In genomic region chr6:137261393-137262154, GRCh38 we compare ENCODE assay signal across 9 cellular contexts. TPM values are rescaled to one million over a fixed set of nuclear protein-coding genes. Genes with fewer than 3 reads are reported as not detected.
DNase-seq lines count a peak whose midpoint lies in the region; ATAC-seq and TF ChIP-seq lines count a peak whose summit lies in the region.
"Had no signal": no experiment of that assay in that cellular context is flagged by ENCODE, and none has a peak within 500 bp of the region (broad histone marks: within the 10 kb centered on the region; RNA-seq: fewer than 3 reads in every experiment).

No MANE protein-coding gene starts in this region.

- no peak for DNase-seq in stimulated activated naive CD8-positive, alpha-beta T cell treated with anti-CD3 and anti-CD28 coated beads, Interleukin-15, amount 100 ng/mL, for 72 hours
- DNase-seq in stimulated activated naive CD8-positive, alpha-beta T cell treated with anti-CD3 and anti-CD28 coated beads, Interleukin-15, Interleukin-2, amounts not matched to agents 100 U/mL and 50 U/mL, for 24 hours, result no peak
- DNase-seq in OCI-M1 (lab: John Stamatoyannopoulos, UW) (peak; percentile 47), heart left ventricle (no peak), NCI-H1436 treated with DMSO at 0.1 percent for 48 hours (lab: John Stamatoyannopoulos, UW) (no peak), NCI-H748 (lab: John Stamatoyannopoulos, UW; ENCODE audit: unreplicated experiment) (no peak), foreskin melanocyte (no peak), NCI-H345 treated with DMSO at 0.1 percent for 48 hours (lab: John Stamatoyannopoulos, UW; ENCODE audit: unreplicated experiment) (no peak)
- DNase-seq: activated CD8-positive, alpha-beta memory T cell treated with anti-CD3 and anti-CD28 coated beads, Interleukin-2, amount 50 U/mL, for 4 hours had no signal

- no peaks in the 10 kb centered on the region for H3K36me3 ChIP-seq in heart left ventricle

- peak overlapping the region; percentile 32 to 72 (median 49) for H3K27ac ChIP-seq in heart left ventricle

- H3K4me1 ChIP-seq in heart left ventricle, result peaks cover 0 to 31% (median 8%) of the 10 kb centered on the region in 12 donors

- WGBS in heart left ventricle, 4 donors, result 39 to 54% (median 50%) methylated on average over 3 of the region's 3 CpGs

- H3K4me3 ChIP-seq in heart left ventricle, result no peak overlapping the region

- no peak overlapping the region for H3K4me3 Mint-ChIP-seq in stimulated activated naive CD8-positive, alpha-beta T cell treated with anti-CD3 and anti-CD28 coated beads, Interleukin-15, amount 100 ng/mL, for 72 hours

- peak; percentile 70 for ATAC-seq in stimulated activated naive CD8-positive, alpha-beta T cell treated with anti-CD3 and anti-CD28 coated beads, Interleukin-15, amount 100 ng/mL, for 72 hours
- ATAC-seq in stimulated activated naive CD8-positive, alpha-beta T cell treated with anti-CD3 and anti-CD28 coated beads, Interleukin-15, Interleukin-2, amounts not matched to agents 100 U/mL and 50 U/mL, for 24 hours, result no peak
- ATAC-seq in heart left ventricle, result peak; percentile 36 to 71 (median 58)

- H3K27me3 ChIP-seq in heart left ventricle, result no peaks in the 10 kb centered on the region

- H3K27ac Mint-ChIP-seq in stimulated activated naive CD8-positive, alpha-beta T cell treated with anti-CD3 and anti-CD28 coated beads, Interleukin-15, amount 100 ng/mL, for 72 hours, result no peak overlapping the region

- H3K4me1 Mint-ChIP-seq in stimulated activated naive CD8-positive, alpha-beta T cell treated with anti-CD3 and anti-CD28 coated beads, Interleukin-15, amount 100 ng/mL, for 72 hours, result peaks cover 14% of the 10 kb centered on the region

- peaks cover 0 to 11% (median 0%) of the 10 kb centered on the region in 12 donors for H3K9me3 ChIP-seq in heart left ventricle

- no peak for TF ChIP-seq CTCF in heart left ventricle (IDR thresholded peaks at IDR 0.05)

- peaks cover 18% of the 10 kb centered on the region for H3K27me3 Mint-ChIP-seq in stimulated activated naive CD8-positive, alpha-beta T cell treated with anti-CD3 and anti-CD28 coated beads, Interleukin-15, amount 100 ng/mL, for 72 hours

- no peak for TF ChIP-seq POLR2A in heart left ventricle (IDR thresholded peaks at IDR 0.05)

- intact Hi-C loops in heart left ventricle (cut with DNase I), result loop anchor here in 3 of 10 donors (5.0 kb wide), 1 partner anchor 44 kb away; the partner anchor contains the start of gene IFNGR1 (in 3 of the 3)

- H3K9me3 Mint-ChIP-seq in stimulated activated naive CD8-positive, alpha-beta T cell treated with anti-CD3 and anti-CD28 coated beads, Interleukin-15, amount 100 ng/mL, for 72 hours, result no peaks in the 10 kb centered on the region

RNA-seq across cellular contexts. Expression of gene IFNGR1, which starts 42.4 kb away (rescaled TPM):
- 100 to 1,000 TPM in 3 of 9 donors, 10 to 100 TPM in 6; 68.6 to 152 (median 79.2) TPM for total RNA-seq in heart left ventricle
- 10 to 100 TPM; 75.4 to 90.9 TPM for polyA plus RNA-seq in heart left ventricle
